Comparison of ENCODE assay signal across 12 cellular contexts in the genomic region with DNA sequence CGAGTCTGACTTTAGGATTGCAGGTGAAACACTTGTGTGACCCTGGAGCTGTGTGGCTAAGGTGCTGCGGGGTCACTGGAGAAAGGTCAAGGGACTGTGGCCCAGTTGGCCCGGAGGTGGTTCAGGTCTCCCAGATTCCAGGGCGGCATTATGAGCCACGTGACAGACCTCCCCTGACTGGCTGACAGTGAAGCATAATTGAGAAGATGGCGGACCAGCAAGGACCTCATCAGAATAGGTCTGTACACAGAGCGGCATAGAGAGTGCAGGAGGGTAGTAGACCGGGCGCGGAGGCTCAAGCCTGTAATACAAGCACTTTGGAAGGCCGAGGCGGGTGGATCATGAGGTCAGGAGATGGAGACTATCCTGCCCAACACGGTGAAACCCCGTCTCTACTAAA. TPM values are rescaled to one million over a fixed set of nuclear protein-coding genes. Genes with fewer than 3 reads are reported as not detected.
A peak's percentile ranks its signal among the peaks of the same experiment; 100 is the strongest.
DNase-seq lines count a peak whose midpoint lies in the region; ATAC-seq, FAIRE-seq and TF ChIP-seq lines count a peak whose summit lies in the region.
"Had no signal": no experiment of that assay in that cellular context is flagged by ENCODE, and none has a peak within 500 bp of the region (broad histone marks: within the 10 kb centered on the region; RNA-seq: fewer than 3 reads in every experiment).

No MANE protein-coding gene starts in this region.

- H3K27me3 Mint-ChIP-seq in effector memory CD8-positive, alpha-beta T cell, result no peaks in the 10 kb centered on the region

- no peaks in the 10 kb centered on the region for H3K9me2 ChIP-seq in PC-9 (ENCODE audit: insufficient read depth)

- H3K4me1 ChIP-seq in HepG2 (ENCODE audit: insufficient read depth, low read length) (peaks cover 15% of the 10 kb centered on the region), right lobe of liver (peaks cover 0 to 7% (median 0%) of the 10 kb centered on the region in 4 donors), PC-9 (replicated peaks; ENCODE audit: insufficient read depth) (0 out of 2 replicates have a peak, but pooled peaks cover 6% of the 10 kb centered on the region), testis (peaks cover 7% of the 10 kb centered on the region)
- H3K4me1 ChIP-seq: parathyroid adenoma had no signal

- H3K27ac Mint-ChIP-seq in effector memory CD8-positive, alpha-beta T cell, result peak overlapping the region; percentile 94 to 95

- peak overlapping the region; percentile 25 to 77 (median 60); a peak in 5 of 6 replicates for H3K4me3 ChIP-seq in HepG2 (replicated peaks in 1 of 3; ENCODE audit: insufficient read depth in 1 of 3, low read depth in 2 of 3, low read length in 3 of 3)
- no peak overlapping the region for H3K4me3 ChIP-seq in right lobe of liver
- H3K4me3 ChIP-seq in PC-9, result no peak overlapping the region
- H3K4me3 ChIP-seq in testis, result peak overlapping the region; percentile 84 to 88

- peaks cover 13 to 17% of the 10 kb centered on the region in 2 donors for H3K4me1 Mint-ChIP-seq in effector memory CD8-positive, alpha-beta T cell (ENCODE audit: low read depth in 2 of 2)

- H3K27ac ChIP-seq in HepG2 (ENCODE audit: extremely low read length, insufficient read depth, low read length), result no peak overlapping the region
- no peak overlapping the region for H3K27ac ChIP-seq in right lobe of liver
- H3K27ac ChIP-seq in PC-9, result no peak overlapping the region
- peak overlapping the region in 1 of 2 donors; percentile 25 for H3K27ac ChIP-seq in testis

- peak; percentile 4 for FAIRE-seq in HepG2 (lab: Jason Lieb, UNC)

- POLR2A ChIA-PET in HepG2 (lab: Yijun Ruan, JAX) (interaction anchor here (1.3 kb wide), 1 partner anchor 50 kb away, joined by 3 read pairs; no protein-coding TSS in a partner anchor), PC-9 (lab: Charles Lee; ENCODE audit: unreplicated experiment) (interaction anchor here (0.7 kb wide), 1 partner anchor 223 kb away, joined by 4 read pairs; no protein-coding TSS in a partner anchor)

- TF ChIP-seq CTCF in HepG2 (CRISPR knock-in tag; IDR thresholded peaks at IDR 0.05) (no peak), right lobe of liver (IDR thresholded peaks at IDR 0.05) (no peak), PC-9 (conservative IDR thresholded peaks at IDR 0.05) (no peak), testis (IDR thresholded peaks at IDR 0.05) (no peak)

- H3K9me3 Mint-ChIP-seq in effector memory CD8-positive, alpha-beta T cell, result no peaks in the 10 kb centered on the region

- no peak for TF ChIP-seq RAD21 in HepG2 (CRISPR knock-in tag; IDR thresholded peaks at IDR 0.05)

- H3K4me3 Mint-ChIP-seq in effector memory CD8-positive, alpha-beta T cell, result peak overlapping the region; percentile 92 to 94

- H4K20me1 ChIP-seq in HepG2 (ENCODE audit: insufficient read depth, low read length), result no peaks in the 10 kb centered on the region
- H4K20me1 ChIP-seq in PC-9 (ENCODE audit: insufficient read depth), result no peaks in the 10 kb centered on the region

- H3F3A ChIP-seq in PC-9 (ENCODE audit: insufficient read depth, low read depth), result 0 out of 2 replicates have a peak, but pooled peaks cover 6% of the 10 kb centered on the region

- in situ Hi-C loops in HepG2 (cut with HindIII; ENCODE audit: extremely low pct_ligation_motif_present, low pct_unique_long_range_greater_than_20kb), result no loop called here

- intact Hi-C loops in HepG2 (cut with micrococcal nuclease; ENCODE audit: unreplicated experiment) (no loop called here), right lobe of liver (cut with DNase I) (no loop called here), PC-9 (cut with micrococcal nuclease; ENCODE audit: unreplicated experiment) (loop anchor here (5.0 kb wide), 1 partner anchor 227 kb away; no protein-coding TSS in a partner anchor), testis (cut with DNase I; ENCODE audit: low total_unique reads) (no loop called here)

- H3K36me3 ChIP-seq in HepG2 (replicated peaks in 1 of 2; ENCODE audit: control insufficient read depth in 1 of 2, insufficient read depth in 2 of 2, low read length in 2 of 2), result peaks cover 3 to 10% of the 10 kb centered on the region in 2 experiments; a peak in 4 of 5 replicates
- peaks cover 0 to 2% (median 0%) of the 10 kb centered on the region in 4 donors for H3K36me3 ChIP-seq in right lobe of liver
- H3K36me3 ChIP-seq in PC-9 (ENCODE audit: low read depth), result no peaks in the 10 kb centered on the region
- H3K36me3 ChIP-seq in testis (ENCODE audit: low read depth, missing control alignments), result no peaks in the 10 kb centered on the region
- H3K36me3 ChIP-seq: thoracic aorta had no signal

- H3K27me3 ChIP-seq in HepG2 (ENCODE audit: control insufficient read depth in 1 of 2, insufficient read depth in 2 of 2, low read length in 2 of 2) (peaks cover 0 to 21% of the 10 kb centered on the region in 2 experiments; a peak in 3 of 5 replicates), right lobe of liver (no peaks in the 10 kb centered on the region), PC-9 (ENCODE audit: insufficient read depth, low read depth) (no peaks in the 10 kb centered on the region), testis (no peaks in the 10 kb centered on the region)

- peak; percentile 23 for ATAC-seq in HepG2
- no peak for ATAC-seq in right lobe of liver
- no peak for ATAC-seq in effector memory CD8-positive, alpha-beta T cell (replicated peaks)

- H3K9ac ChIP-seq in HepG2 (ENCODE audit: insufficient read depth, low read depth, low read length), result no peak overlapping the region
- H3K9ac ChIP-seq: parathyroid adenoma had no signal

- BruUV-seq in HepG2 (replicated peaks; lab: Mats Ljungman, UMichigan), result no TSS peak
- TSS peak; percentile 59 for BruUV-seq in PC-9 (replicated peaks; lab: Mats Ljungman, UMichigan)

- H3K9me3 ChIP-seq in HepG2 (ENCODE audit: low read length), result no peaks in the 10 kb centered on the region
- no peaks in the 10 kb centered on the region for H3K9me3 ChIP-seq in right lobe of liver
- no peaks in the 10 kb centered on the region for H3K9me3 ChIP-seq in PC-9 (ENCODE audit: insufficient read depth, low read depth)
- no peaks in the 10 kb centered on the region for H3K9me3 ChIP-seq in testis
- H3K9me3 ChIP-seq: thoracic aorta had no signal

- peak; percentile 15 for DNase-seq in HepG2 (ENCODE audit: low spot score)
- no peak for DNase-seq in right lobe of liver
- DNase-seq in PC-9, result no peak
- DNase-seq in effector memory CD8-positive, alpha-beta T cell, result no peak
- DNase-seq in testis, result peak; percentile 31
- DNase-seq in stimulated activated naive CD4-positive, alpha-beta T cell (lab: John Stamatoyannopoulos, UW), result no peak
- no peak for DNase-seq in AML-193 (lab: John Stamatoyannopoulos, UW)
- DNase-seq in activated gamma-delta T cell (lab: John Stamatoyannopoulos, UW), result no peak
- DNase-seq: activated effector memory CD4-positive, alpha-beta T cell treated with anti-CD3 and anti-CD28 coated beads, Interleukin-2, amount 50 U/mL, for 16 hours; stimulated activated CD4-positive, alpha-beta T cell treated with anti-CD3 and anti-CD28 coated beads, Interleukin-4, amount 100 ng/mL, for 24 hours had no signal

- 39% methylated on average over 14 of the region's 14 CpGs for WGBS in HepG2 (ENCODE audit: low lambda C conversion rate)
- 87% methylated on average over 9 of the region's 14 CpGs for WGBS in right lobe of liver (ENCODE audit: insufficient coverage, low coverage, low lambda C conversion rate, missing lambda C conversion rate)
- 45 to 70% methylated on average over 11 to 14 of the region's 14 CpGs for WGBS in testis, 2 donors

- H2AFZ ChIP-seq in HepG2 (ENCODE audit: low read length), result no peak overlapping the region
- H2AFZ ChIP-seq in PC-9, result peak overlapping the region; percentile 91; the same call in 1 of the 2 replicates

- TF ChIP-seq POLR2A in HepG2 (IDR thresholded peaks at IDR 0.05; ENCODE audit: insufficient read depth in 1 of 2, low read depth in 2 of 2, low read length in 2 of 2) (0 out of 4 replicates have a peak, but pooled peaks of 1 of the 2 experiments have one; percentile 24), right lobe of liver (IDR thresholded peaks at IDR 0.05) (no peak), testis (IDR thresholded peaks at IDR 0.05) (no peak)

- H3K36me3 Mint-ChIP-seq in effector memory CD8-positive, alpha-beta T cell (ENCODE audit: insufficient read depth), result peaks cover 15% of the 10 kb centered on the region

- H3K79me2 ChIP-seq in HepG2 (ENCODE audit: insufficient read depth, low read length), result peaks cover 4% of the 10 kb centered on the region
- H3K79me2 ChIP-seq in PC-9 (ENCODE audit: low read depth), result peaks cover 13% of the 10 kb centered on the region; the same call in 1 of the 2 replicates
- H3K79me2 ChIP-seq: parathyroid adenoma had no signal

- CTCF ChIA-PET in HepG2 (lab: Yijun Ruan, JAX; ENCODE audit: low intra/inter-chr PET ratio, low total read pairs), result no interaction called here
- CTCF ChIA-PET in PC-9 (lab: Charles Lee), result interaction anchor here (0.6 kb wide), 1 partner anchor 34 kb away, joined by 3 read pairs; a partner anchor contains a TSS

- H3K4me2 ChIP-seq in HepG2 (ENCODE audit: low read depth, low read length) (peak overlapping the region; percentile 61), PC-9 (peak overlapping the region; percentile 94; the same call in 1 of the 2 replicates)

- TF ChIP-seq EP300 in HepG2 (IDR thresholded peaks at IDR 0.05; ENCODE audit: low read depth in 2 of 2, low read length in 2 of 2), result no peak
- TF ChIP-seq EP300 in HepG2 (CRISPR knock-in tag; IDR thresholded peaks at IDR 0.05; ENCODE audit: borderline replicate concordance), result no peak

RNA-seq across cellular contexts. Expression of a gene that starts 0.8 kb away (rescaled TPM):
- 28.3 and 31.3 TPM in 2 replicates for total RNA-seq in HepG2 (2016; rRNA removed; fragmentation: Illumina TruSeq; extraction: Trizol)
- 6.8 and 10.0 TPM in 2 replicates for total RNA-seq in HepG2 (2016; cell fraction: cytosol; rRNA removed; fragmentation: Illumina TruSeq; extraction: Trizol; ENCODE audit: low read depth)
- total RNA-seq in HepG2 (2016; cell fraction: insoluble cytoplasmic fraction; rRNA removed; fragmentation: Illumina TruSeq; extraction: Trizol), result 28.2 and 33.5 TPM in 2 replicates
- 17.0 and 17.8 TPM in 2 replicates for total RNA-seq in HepG2 (2016; cell fraction: membrane; rRNA removed; fragmentation: Illumina TruSeq; extraction: Trizol)
- total RNA-seq in HepG2 (2016; cell fraction: nucleus; rRNA removed; fragmentation: Illumina TruSeq; extraction: Trizol), result 32.1 and 38.6 TPM in 2 replicates
- polyA plus RNA-seq in HepG2 (2011; rRNA removed), result 9.8 and 10.0 TPM in 2 replicates
- 3.3 and 3.7 TPM in 2 replicates for polyA plus RNA-seq in HepG2 (2011; cell fraction: cytosol; rRNA removed)
- polyA plus RNA-seq in HepG2 (2011; cell fraction: nucleus; rRNA removed), result 69.5 and 91.8 TPM in 2 replicates
- polyA plus RNA-seq in HepG2 (2012), result 12.4 and 16.5 TPM in 2 replicates
- 5.0 TPM in 2 replicates for polyA plus RNA-seq in HepG2 (2016; cell fraction: cytosol; fragmentation: Illumina TruSeq; extraction: Trizol; ENCODE audit: low read depth)
- 23.7 and 26.7 TPM in 2 replicates for polyA plus RNA-seq in HepG2 (2016; cell fraction: insoluble cytoplasmic fraction; fragmentation: Illumina TruSeq; extraction: Trizol; ENCODE audit: low read depth)
- polyA plus RNA-seq in HepG2 (2016; cell fraction: membrane; fragmentation: Illumina TruSeq; extraction: Trizol; ENCODE audit: low read depth), result 7.9 and 9.5 TPM in 2 replicates
- 69.2 and 78.2 TPM in 2 replicates for polyA plus RNA-seq in HepG2 (2016; cell fraction: nucleus; fragmentation: Illumina TruSeq; extraction: Trizol; ENCODE audit: insufficient read depth, low read depth)
- 4.7 and 19.7 TPM in 2 replicates for polyA minus RNA-seq in HepG2 (2011; rRNA and poly(A)+ RNA removed; ENCODE audit: low replicate concordance)
- polyA minus RNA-seq in HepG2 (2011; cell fraction: cytosol; rRNA and poly(A)+ RNA removed), result 3.1 and 3.5 TPM in 2 replicates
- 13.1 and 15.3 TPM in 2 replicates for polyA minus RNA-seq in HepG2 (2011; cell fraction: nucleus; rRNA and poly(A)+ RNA removed)
- 10 to 100 TPM in 3 of 6 experiments, 1 to 10 TPM in 3; 5.5 to 17.1 (median 10.8) TPM for total RNA-seq in right lobe of liver
- total RNA-seq in PC-9 (2021), result 49.4 and 58.2 TPM in 2 replicates
- 100 to 1,000 TPM; 189 to 421 TPM for total RNA-seq in testis
- polyA plus RNA-seq in testis (ENCODE audit: insufficient read depth, low read depth, low replicate concordance), result 634 TPM

RNA-seq across cellular contexts. Expression of a gene that starts 34.3 kb away (rescaled TPM):
- total RNA-seq in HepG2 (2016; rRNA removed; fragmentation: Illumina TruSeq; extraction: Trizol) (4.2 and 9.0 TPM in 2 replicates), right lobe of liver (1 to 10 TPM; 1.3 to 3.1 (median 2.2) TPM), PC-9 (2021) (87.2 and 111 TPM in 2 replicates), testis (10 to 100 TPM; 19.7 to 21.7 TPM)
- total RNA-seq in HepG2 (2016; cell fraction: cytosol; rRNA removed; fragmentation: Illumina TruSeq; extraction: Trizol; ENCODE audit: low read depth), result 3.2 and 3.4 TPM in 2 replicates
- total RNA-seq in HepG2 (2016; cell fraction: insoluble cytoplasmic fraction; rRNA removed; fragmentation: Illumina TruSeq; extraction: Trizol), result 2.8 and 8.0 TPM in 2 replicates
- 5.1 TPM in 2 replicates for total RNA-seq in HepG2 (2016; cell fraction: membrane; rRNA removed; fragmentation: Illumina TruSeq; extraction: Trizol)
- 10.5 and 11.6 TPM in 2 replicates for total RNA-seq in HepG2 (2016; cell fraction: nucleus; rRNA removed; fragmentation: Illumina TruSeq; extraction: Trizol)
- polyA plus RNA-seq in HepG2 (2011; rRNA removed) (17.1 and 19.6 TPM in 2 replicates), testis (ENCODE audit: insufficient read depth, low read depth, low replicate concordance) (26.0 TPM)
- 15.6 and 24.7 TPM in 2 replicates for polyA plus RNA-seq in HepG2 (2011; cell fraction: cytosol; rRNA removed)
- 52.1 and 62.8 TPM in 2 replicates for polyA plus RNA-seq in HepG2 (2011; cell fraction: nucleus; rRNA removed)
- 5.9 and 7.0 TPM in 2 replicates for polyA plus RNA-seq in HepG2 (2012)
- polyA plus RNA-seq in HepG2 (2016; cell fraction: cytosol; fragmentation: Illumina TruSeq; extraction: Trizol; ENCODE audit: low read depth), result 4.7 and 5.3 TPM in 2 replicates
- 3.9 and 4.0 TPM in 2 replicates for polyA plus RNA-seq in HepG2 (2016; cell fraction: insoluble cytoplasmic fraction; fragmentation: Illumina TruSeq; extraction: Trizol; ENCODE audit: low read depth)
- 6.5 and 7.0 TPM in 2 replicates for polyA plus RNA-seq in HepG2 (2016; cell fraction: membrane; fragmentation: Illumina TruSeq; extraction: Trizol; ENCODE audit: low read depth)
- polyA plus RNA-seq in HepG2 (2016; cell fraction: nucleus; fragmentation: Illumina TruSeq; extraction: Trizol; ENCODE audit: insufficient read depth, low read depth), result 18.8 and 19.8 TPM in 2 replicates
- 1.3 and 29.5 TPM in 2 replicates for polyA minus RNA-seq in HepG2 (2011; rRNA and poly(A)+ RNA removed; ENCODE audit: low replicate concordance)
- 9.5 and 10.8 TPM in 2 replicates for polyA minus RNA-seq in HepG2 (2011; cell fraction: cytosol; rRNA and poly(A)+ RNA removed)
- polyA minus RNA-seq in HepG2 (2011; cell fraction: nucleus; rRNA and poly(A)+ RNA removed), result 8.8 and 10.6 TPM in 2 replicates

RNA-seq across cellular contexts. Expression of a gene that starts 49.5 kb away (rescaled TPM):
- total RNA-seq in HepG2 (2016; rRNA removed; fragmentation: Illumina TruSeq; extraction: Trizol) (28.8 and 41.1 TPM in 2 replicates), right lobe of liver (10 to 100 TPM; 10.5 to 15.9 (median 13.2) TPM), PC-9 (2021) (67.2 and 74.2 TPM in 2 replicates), testis (10 to 100 TPM; 44.7 to 59.7 TPM)
- 7.4 and 7.9 TPM in 2 replicates for total RNA-seq in HepG2 (2016; cell fraction: cytosol; rRNA removed; fragmentation: Illumina TruSeq; extraction: Trizol; ENCODE audit: low read depth)
- total RNA-seq in HepG2 (2016; cell fraction: insoluble cytoplasmic fraction; rRNA removed; fragmentation: Illumina TruSeq; extraction: Trizol), result 29.6 and 39.3 TPM in 2 replicates
- total RNA-seq in HepG2 (2016; cell fraction: membrane; rRNA removed; fragmentation: Illumina TruSeq; extraction: Trizol), result 17.1 and 18.6 TPM in 2 replicates
- 14.9 and 16.3 TPM in 2 replicates for total RNA-seq in HepG2 (2016; cell fraction: nucleus; rRNA removed; fragmentation: Illumina TruSeq; extraction: Trizol)
- polyA plus RNA-seq in HepG2 (2011; rRNA removed) (10.6 and 14.7 TPM in 2 replicates), testis (ENCODE audit: insufficient read depth, low read depth, low replicate concordance) (82.3 TPM)
- polyA plus RNA-seq in HepG2 (2011; cell fraction: cytosol; rRNA removed), result 10.5 TPM in 2 replicates
- 7.6 and 8.6 TPM in 2 replicates for polyA plus RNA-seq in HepG2 (2011; cell fraction: nucleus; rRNA removed)
- 9.6 and 10.9 TPM in 2 replicates for polyA plus RNA-seq in HepG2 (2012)
- 3.1 and 3.9 TPM in 2 replicates for polyA plus RNA-seq in HepG2 (2016; cell fraction: cytosol; fragmentation: Illumina TruSeq; extraction: Trizol; ENCODE audit: low read depth)
- 33.8 and 35.3 TPM in 2 replicates for polyA plus RNA-seq in HepG2 (2016; cell fraction: insoluble cytoplasmic fraction; fragmentation: Illumina TruSeq; extraction: Trizol; ENCODE audit: low read depth)
- 10.7 and 11.7 TPM in 2 replicates for polyA plus RNA-seq in HepG2 (2016; cell fraction: membrane; fragmentation: Illumina TruSeq; extraction: Trizol; ENCODE audit: low read depth)
- 21.8 and 23.3 TPM in 2 replicates for polyA plus RNA-seq in HepG2 (2016; cell fraction: nucleus; fragmentation: Illumina TruSeq; extraction: Trizol; ENCODE audit: insufficient read depth, low read depth)
- polyA minus RNA-seq in HepG2 (2011; rRNA and poly(A)+ RNA removed; ENCODE audit: low replicate concordance), result 26.2 and 106 TPM in 2 replicates
- polyA minus RNA-seq in HepG2 (2011; cell fraction: cytosol; rRNA and poly(A)+ RNA removed), result 14.9 and 17.1 TPM in 2 replicates
- polyA minus RNA-seq in HepG2 (2011; cell fraction: nucleus; rRNA and poly(A)+ RNA removed), result 5.7 and 7.5 TPM in 2 replicates

Comparison
In these comparisons a context has a peak if more than half of its experiments do, and no peak if none do; other contexts are left out.
1. DNase-seq: peak in HepG2 (single experiment) and testis (single experiment); none in right lobe of liver (0 of 3), PC-9 (0 of 2), effector memory CD8-positive, alpha-beta T cell (0 of 3), stimulated activated naive CD4-positive, alpha-beta T cell (0 of 6), AML-193 (0 of 2) and activated gamma-delta T cell (single experiment).
2. H3K4me3 ChIP-seq: peak in HepG2 (3 of 3) and testis (2 of 2); none in right lobe of liver (0 of 3) and PC-9 (single experiment).